ENCODE assay signal across 10 cellular contexts in genomic region chr4:88759039-88759631, GRCh38.
DNase-seq lines count a peak whose midpoint lies in the region; FAIRE-seq and TF ChIP-seq lines count a peak whose summit lies in the region.
"Had no signal": no experiment of that assay in that cellular context is flagged by ENCODE, and none has a peak within 500 bp of the region (broad histone marks: within the 10 kb centered on the region; RNA-seq: fewer than 3 reads in every experiment).

No MANE protein-coding gene starts in this region.

- H2BK5ac ChIP-seq in H1 (ENCODE audit: low read depth, low read length): no peak overlapping the region
- no peak overlapping the region for H2BK5ac ChIP-seq in mesendoderm (ENCODE audit: low read length)

- H3K4me2 ChIP-seq in H1 (ENCODE audit: insufficient read depth in 1 of 2, low read depth in 2 of 2, low read length in 2 of 2) (peak overlapping the region in 1 of 2 experiments; percentile 2; a peak in 1 of 4 replicates), mesendoderm (ENCODE audit: low read length) (no peak overlapping the region)
- H3K4me2 ChIP-seq: BLaER1 treated with 17β-estradiol and CSF1 and Interleukin-3, amounts not matched to agents 10 nM and 100 nM had no signal

- no peak overlapping the region for H2BK120ac ChIP-seq in H1 (replicated peaks; ENCODE audit: low read depth, low read length)
- H2BK120ac ChIP-seq in mesendoderm (ENCODE audit: low read depth, low read length): no peak overlapping the region

- H3K36me3 ChIP-seq in H1 (ENCODE audit: control insufficient read depth in 2 of 4, insufficient read depth in 4 of 4, low read length in 3 of 4): no peaks in the 10 kb centered on the region
- no peaks in the 10 kb centered on the region for H3K36me3 ChIP-seq in mesendoderm (ENCODE audit: control insufficient read depth, insufficient read depth, low read length)
- no peaks in the 10 kb centered on the region; the same call in none of the 2 replicates for H3K36me3 ChIP-seq in BE2C

- peak; percentile 78 for FAIRE-seq in H1 (lab: Jason Lieb, UNC)
- FAIRE-seq in H54 (lab: Jason Lieb, UNC): no peak
- FAIRE-seq: endometrium had no signal

- H3K27me3 ChIP-seq in H1 (replicated peaks in 1 of 4; ENCODE audit: control insufficient read depth in 3 of 4, extremely low read depth in 1 of 4, insufficient read depth in 3 of 4, low read length in 3 of 4) (no peaks in the 10 kb centered on the region), mesendoderm (ENCODE audit: insufficient read depth, low read length, poor library complexity) (no peaks in the 10 kb centered on the region), BE2C (no peaks in the 10 kb centered on the region)
- H3K27me3 ChIP-seq: BLaER1 treated with 17β-estradiol and CSF1 and Interleukin-3, amounts not matched to agents 10 nM and 100 nM had no signal

- TF ChIP-seq EP300 in H1 (IDR thresholded peaks at IDR 0.05; ENCODE audit: borderline replicate concordance in 1 of 2, low read depth in 2 of 2, low read length in 2 of 2): no peak

- WGBS in H1 (ENCODE audit: extremely low coverage in 1 of 2, insufficient coverage in 1 of 2, insufficient read length in 1 of 2, insufficient replicate concordance in 2 of 2, low coverage in 1 of 2, low lambda C conversion rate in 2 of 2, missing lambda C conversion rate in 1 of 2), 2 experiments: 63% methylated on average over 10 of the region's 10 CpGs; no CpG with 5 or more reads in 1 of the 2 experiments
- no CpG with 5 or more reads among the region's 10 CpGs for WGBS in mesendoderm (ENCODE audit: extremely low coverage, insufficient coverage, low lambda C conversion rate)

- POLR2A ChIA-PET in H1 (lab: Charles Lee; ENCODE audit: partially characterized antibody): interaction anchor here (0.7 kb wide), 3 partner anchors 28 to 338 kb away, joined by 3 to 5 read pairs (median 4); no protein-coding TSS in a partner anchor

- H3K9ac ChIP-seq in H1 (replicated peaks in 1 of 4; ENCODE audit: extremely low read depth in 1 of 4, low read depth in 3 of 4, low read length in 3 of 4) (no peak overlapping the region), mesendoderm (ENCODE audit: low read length) (no peak overlapping the region)
- H3K9ac ChIP-seq: BLaER1 treated with 17β-estradiol and CSF1 and Interleukin-3, amounts not matched to agents 10 nM and 100 nM had no signal

- no peak overlapping the region for H2BK15ac ChIP-seq in H1 (ENCODE audit: low read length)
- no peak overlapping the region for H2BK15ac ChIP-seq in mesendoderm (replicated peaks; ENCODE audit: low read depth)

- H2BK20ac ChIP-seq in H1 (ENCODE audit: low read length): no peak overlapping the region

- no peak overlapping the region for H3K56ac ChIP-seq in H1 (replicated peaks; ENCODE audit: insufficient read length, low read depth, low read length)
- H3K56ac ChIP-seq in mesendoderm (ENCODE audit: low read length): no peak overlapping the region

- TF ChIP-seq CTCF in H1 (IDR thresholded peaks at IDR 0.05; ENCODE audit: control extremely low read depth in 1 of 3, insufficient read depth in 1 of 3, low read depth in 1 of 3, low read length in 3 of 3) (no peak), BE2C (IDR thresholded peaks at IDR 0.05; ENCODE audit: low read depth, low read length) (no peak)

- no peak overlapping the region for H3K14ac ChIP-seq in H1 (ENCODE audit: insufficient read length)

- H4K8ac ChIP-seq in H1 (ENCODE audit: extremely low read depth, insufficient read depth, low read length) (no peak overlapping the region), mesendoderm (ENCODE audit: low read depth, low read length) (no peak overlapping the region)

- no peak for TF ChIP-seq RAD21 in H1 (IDR thresholded peaks at IDR 0.05 in 1 of 2, conservative IDR thresholded peaks at IDR 0.05 in 1 of 2; ENCODE audit: low read depth in 2 of 2, low read length in 2 of 2)

- H2AFZ ChIP-seq in H1 (ENCODE audit: low read length): no peak overlapping the region

- peaks cover 3 to 11% (median 8%) of the 10 kb centered on the region in 4 experiments; a peak in 4 of 7 replicates for H3K4me1 ChIP-seq in H1 (replicated peaks in 1 of 4; ENCODE audit: control insufficient read depth in 3 of 4, insufficient read depth in 4 of 4, low read length in 3 of 4)
- no peaks in the 10 kb centered on the region for H3K4me1 ChIP-seq in mesendoderm (ENCODE audit: control insufficient read depth, low read depth, low read length)
- peaks cover 7% of the 10 kb centered on the region for H3K4me1 ChIP-seq in BE2C
- H3K4me1 ChIP-seq: BLaER1 treated with 17β-estradiol and CSF1 and Interleukin-3, amounts not matched to agents 10 nM and 100 nM had no signal

- H3K4me3 ChIP-seq in H1 (ENCODE audit: extremely low read depth in 1 of 4, insufficient read depth in 2 of 4, low read depth in 3 of 4, low read length in 4 of 4) (no peak overlapping the region), mesendoderm (ENCODE audit: low read length) (no peak overlapping the region), BE2C (ENCODE audit: low read depth, low read length) (no peak overlapping the region)
- H3K4me3 ChIP-seq: BLaER1 treated with 17β-estradiol and CSF1 and Interleukin-3, amounts not matched to agents 10 nM and 100 nM had no signal

- H3K79me1 ChIP-seq in H1 (ENCODE audit: low read depth, low read length): no peaks in the 10 kb centered on the region
- no peaks in the 10 kb centered on the region for H3K79me1 ChIP-seq in mesendoderm (ENCODE audit: low read length)

- peaks cover 0 to 3% of the 10 kb centered on the region in 2 experiments for H4K20me1 ChIP-seq in H1 (replicated peaks in 1 of 2; ENCODE audit: control insufficient read depth in 1 of 2, insufficient read depth in 2 of 2, low read length in 2 of 2)

- H3K4ac ChIP-seq in H1 (replicated peaks; ENCODE audit: insufficient read length, low read depth, low read length) (no peak overlapping the region), mesendoderm (ENCODE audit: low read depth, low read length) (no peak overlapping the region)

- CTCF ChIA-PET in H1 (lab: Charles Lee; ENCODE audit: partially characterized antibody): interaction anchor here (0.7 to 1.4 kb wide), 5 partner anchors 12 to 220 kb away, joined by 3 to 5 read pairs (median 4); no protein-coding TSS in a partner anchor

- H3K23ac ChIP-seq in H1 (ENCODE audit: insufficient read length) (no peak overlapping the region), mesendoderm (ENCODE audit: low read length) (no peak overlapping the region)

- H3K27ac ChIP-seq in H1 (ENCODE audit: low read depth, low read length) (peak overlapping the region; percentile 68), mesendoderm (ENCODE audit: low read depth, low read length) (no peak overlapping the region)
- H3K27ac ChIP-seq: BLaER1 treated with 17β-estradiol and CSF1 and Interleukin-3, amounts not matched to agents 10 nM and 100 nM had no signal

- H3K79me2 ChIP-seq in H1 (ENCODE audit: control insufficient read depth in 1 of 2, insufficient read depth in 2 of 2, low read length in 2 of 2): no peaks in the 10 kb centered on the region
- no peaks in the 10 kb centered on the region for H3K79me2 ChIP-seq in mesendoderm (ENCODE audit: control insufficient read depth, insufficient read depth, low read length)

- no peak overlapping the region for H4K91ac ChIP-seq in H1 (replicated peaks; ENCODE audit: insufficient read length, low read length)

- TF ChIP-seq POLR2A in H1 (IDR thresholded peaks at IDR 0.05; ENCODE audit: control extremely low read depth in 1 of 2, low read depth in 2 of 2, low read length in 2 of 2) (no peak), H54 (IDR thresholded peaks at IDR 0.05; ENCODE audit: low read depth, low read length) (no peak)

- no peaks in the 10 kb centered on the region for H3K9me3 ChIP-seq in H1 (ENCODE audit: insufficient read depth in 2 of 2, low read depth in 1 of 2, low read length in 1 of 2)
- H3K9me3 ChIP-seq in BE2C: no peaks in the 10 kb centered on the region
- H3K9me3 ChIP-seq: BLaER1 treated with 17β-estradiol and CSF1 and Interleukin-3, amounts not matched to agents 10 nM and 100 nM had no signal

- H3K18ac ChIP-seq in H1 (ENCODE audit: extremely low read depth, low read length): no peak overlapping the region
- no peak overlapping the region for H3K18ac ChIP-seq in mesendoderm (ENCODE audit: low read length)

- no peak overlapping the region for H4K5ac ChIP-seq in H1 (ENCODE audit: insufficient read length, low read depth, low read length)
- H4K5ac ChIP-seq in mesendoderm (ENCODE audit: low read length): no peak overlapping the region

- DNase-seq in AG20443 (ENCODE audit: low spot score) (peak; percentile 27), NCI-H2171 (lab: John Stamatoyannopoulos, UW) (peak; percentile 16), H1 (ENCODE audit: low read depth in 1 of 2, low spot score in 2 of 2) (no peak), mesendoderm (peak; percentile 60), DMS53 (lab: John Stamatoyannopoulos, UW) (no peak), RKO (ENCODE audit: low spot score) (no peak), BE2C (no peak), H54 (ENCODE audit: insufficient read length, low spot score) (no peak)

- H2AK5ac ChIP-seq in H1 (ENCODE audit: low read depth, low read length) (no peak overlapping the region), mesendoderm (ENCODE audit: low read length) (no peak overlapping the region)

- H2BK12ac ChIP-seq in H1 (ENCODE audit: low read depth, low read length): no peak overlapping the region

- H3K23me2 ChIP-seq in H1 (ENCODE audit: low read depth, low read length): no peaks in the 10 kb centered on the region

TF ChIP-seq in H1, 55 proteins besides CTCF, POLR2A, EP300 and RAD21 (continues in another document):
- TF ChIP-seq MAFK (IDR thresholded peaks at IDR 0.05; ENCODE audit: low read depth, low read length): no peak
- TF ChIP-seq TAF7 (optimal IDR thresholded peaks at IDR 0.05; ENCODE audit: borderline replicate concordance, low read depth, low read length): no peak
- TF ChIP-seq SP1 (IDR thresholded peaks at IDR 0.05; ENCODE audit: low read depth, low read length): 0 out of 2 replicates have a peak, but pooled peaks have one; percentile 19
- TF ChIP-seq ZNF274 (IDR thresholded peaks at IDR 0.05; ENCODE audit: borderline replicate concordance, extremely low read depth, low read length): no peak
- no peak for TF ChIP-seq HDAC2 (IDR thresholded peaks at IDR 0.05; ENCODE audit: borderline replicate concordance in 1 of 2, low read depth in 2 of 2, low read length in 2 of 2)
- no peak for TF ChIP-seq SIRT6 (IDR thresholded peaks at IDR 0.05; ENCODE audit: low read length)
- no peak for TF ChIP-seq FOSL1 (IDR thresholded peaks at IDR 0.05; ENCODE audit: insufficient read depth, low read depth, low read length)
- TF ChIP-seq SRF (IDR thresholded peaks at IDR 0.05; ENCODE audit: low read depth, low read length): no peak
- no peak for TF ChIP-seq TBP (IDR thresholded peaks at IDR 0.05; ENCODE audit: low read depth, low read length)
- no peak for TF ChIP-seq CHD1 (IDR thresholded peaks at IDR 0.05; ENCODE audit: low read depth, low read length)
- no peak for TF ChIP-seq NRF1 (IDR thresholded peaks at IDR 0.05; ENCODE audit: low read depth, low read length)
- TF ChIP-seq ASH2L (IDR thresholded peaks at IDR 0.05; ENCODE audit: low read length): no peak

Comparison
In these comparisons a context has a peak if more than half of its experiments do, and no peak if none do; other contexts are left out.
1. DNase-seq: peak in AG20443 (single experiment), NCI-H2171 (single experiment) and mesendoderm (single experiment); none in H1 (0 of 2), DMS53 (single experiment), RKO (single experiment), BE2C (single experiment) and H54 (single experiment).